ENCODE assay signal across 1 cellular context in the genomic region with DNA sequence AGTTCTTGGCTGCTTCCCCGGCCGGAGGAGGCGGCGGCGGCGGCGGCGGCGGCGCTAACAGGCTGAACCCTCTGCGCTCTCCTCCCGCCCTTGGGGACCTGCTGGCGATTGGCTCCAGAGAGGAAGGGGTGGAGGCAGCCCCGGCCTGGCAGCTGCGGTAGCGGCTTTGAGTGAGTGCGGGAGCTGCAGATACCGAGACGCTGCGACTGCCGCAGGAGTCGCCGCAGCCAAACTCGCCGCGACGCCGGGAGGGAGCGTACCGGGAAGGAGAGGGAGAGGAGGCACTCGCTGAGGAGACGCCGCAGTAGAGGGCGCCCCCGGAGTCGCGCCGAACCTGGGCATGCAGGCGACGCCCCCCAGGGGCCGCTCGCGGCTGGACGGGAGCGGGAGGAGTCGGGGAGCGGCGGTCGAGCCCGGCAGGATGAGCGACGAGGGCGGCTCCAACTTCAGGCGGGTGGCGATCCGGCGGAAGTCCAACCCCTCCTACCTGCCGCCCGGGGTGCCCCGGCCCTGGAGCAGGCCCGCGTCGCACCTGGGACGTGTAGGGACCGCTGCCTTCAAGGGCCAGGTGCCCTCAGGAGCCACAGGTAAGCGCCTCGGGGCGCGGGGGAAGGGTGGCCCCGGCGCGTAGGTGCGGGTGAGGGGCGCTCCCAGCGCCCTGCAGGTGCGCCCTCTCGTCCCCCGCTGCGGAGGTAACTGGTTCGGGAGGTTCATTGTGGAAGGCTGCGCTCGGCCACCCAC.
TF ChIP-seq lines count a peak whose summit lies in the region.

A gene (plus strand): TSS at position 186 of the 741 bp plus-strand sequence.

TF ChIP-seq in HepG2, 621 proteins besides CTCF, POLR2A, EP300 and RAD21 (continued from another document and continues in another):
- TF ChIP-seq, protein P1, sequence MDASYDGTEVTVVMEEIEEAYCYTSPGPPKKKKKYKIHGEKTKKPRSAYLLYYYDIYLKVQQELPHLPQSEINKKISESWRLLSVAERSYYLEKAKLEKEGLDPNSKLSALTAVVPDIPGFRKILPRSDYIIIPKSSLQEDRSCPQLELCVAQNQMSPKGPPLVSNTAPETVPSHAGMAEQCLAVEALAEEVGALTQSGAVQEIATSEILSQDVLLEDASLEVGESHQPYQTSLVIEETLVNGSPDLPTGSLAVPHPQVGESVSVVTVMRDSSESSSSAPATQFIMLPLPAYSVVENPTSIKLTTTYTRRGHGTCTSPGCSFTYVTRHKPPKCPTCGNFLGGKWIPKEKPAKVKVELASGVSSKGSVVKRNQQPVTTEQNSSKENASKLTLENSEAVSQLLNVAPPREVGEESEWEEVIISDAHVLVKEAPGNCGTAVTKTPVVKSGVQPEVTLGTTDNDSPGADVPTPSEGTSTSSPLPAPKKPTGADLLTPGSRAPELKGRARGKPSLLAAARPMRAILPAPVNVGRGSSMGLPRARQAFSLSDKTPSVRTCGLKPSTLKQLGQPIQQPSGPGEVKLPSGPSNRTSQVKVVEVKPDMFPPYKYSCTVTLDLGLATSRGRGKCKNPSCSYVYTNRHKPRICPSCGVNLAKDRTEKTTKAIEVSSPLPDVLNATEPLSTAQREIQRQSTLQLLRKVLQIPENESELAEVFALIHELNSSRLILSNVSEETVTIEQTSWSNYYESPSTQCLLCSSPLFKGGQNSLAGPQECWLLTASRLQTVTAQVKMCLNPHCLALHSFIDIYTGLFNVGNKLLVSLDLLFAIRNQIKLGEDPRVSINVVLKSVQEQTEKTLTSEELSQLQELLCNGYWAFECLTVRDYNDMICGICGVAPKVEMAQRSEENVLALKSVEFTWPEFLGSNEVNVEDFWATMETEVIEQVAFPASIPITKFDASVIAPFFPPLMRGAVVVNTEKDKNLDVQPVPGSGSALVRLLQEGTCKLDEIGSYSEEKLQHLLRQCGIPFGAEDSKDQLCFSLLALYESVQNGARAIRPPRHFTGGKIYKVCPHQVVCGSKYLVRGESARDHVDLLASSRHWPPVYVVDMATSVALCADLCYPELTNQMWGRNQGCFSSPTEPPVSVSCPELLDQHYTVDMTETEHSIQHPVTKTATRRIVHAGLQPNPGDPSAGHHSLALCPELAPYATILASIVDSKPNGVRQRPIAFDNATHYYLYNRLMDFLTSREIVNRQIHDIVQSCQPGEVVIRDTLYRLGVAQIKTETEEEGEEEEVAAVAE (CRISPR knock-in tag; IDR thresholded peaks at IDR 0.05; ENCODE audit: borderline replicate concordance) = 0 out of 2 replicates have a peak, but pooled peaks have one; percentile 50
- TF ChIP-seq CBFB (CRISPR knock-in tag; IDR thresholded peaks at IDR 0.05) (peak; percentile 57; the same call in 1 of the 2 replicates), CENPX (CRISPR knock-in tag; IDR thresholded peaks at IDR 0.05) (no peak), ZNF614 (CRISPR knock-in tag; IDR thresholded peaks at IDR 0.05; ENCODE audit: borderline replicate concordance) (peak; percentile 18; the same call in 1 of the 2 replicates), ZZZ3 (CRISPR knock-in tag; IDR thresholded peaks at IDR 0.05; ENCODE audit: borderline replicate concordance) (no peak), ZNF761 (CRISPR knock-in tag; conservative IDR thresholded peaks at IDR 0.05) (no peak), ZNF605 (CRISPR knock-in tag; IDR thresholded peaks at IDR 0.05) (peak; percentile 64), MED1 (CRISPR knock-in tag; IDR thresholded peaks at IDR 0.05) (peak; percentile 49; the same call in 1 of the 2 replicates), MED8 (CRISPR knock-in tag; IDR thresholded peaks at IDR 0.05; ENCODE audit: insufficient replicate concordance) (no peak), KDM5B (CRISPR knock-in tag; IDR thresholded peaks at IDR 0.05; ENCODE audit: borderline replicate concordance) (peak; percentile 84), ESRRA (CRISPR knock-in tag; IDR thresholded peaks at IDR 0.05; ENCODE audit: low read depth) (peak; percentile 56; the same call in 1 of the 2 replicates), SP4 (CRISPR knock-in tag; IDR thresholded peaks at IDR 0.05) (0 out of 2 replicates have a peak, but pooled peaks have one; percentile 57), ISL2 (CRISPR knock-in tag; IDR thresholded peaks at IDR 0.05) (peak; percentile 66), ZNF274 (CRISPR knock-in tag; IDR thresholded peaks at IDR 0.05) (0 out of 2 replicates have a peak, but pooled peaks have one; percentile 13), STAG1 (CRISPR knock-in tag; IDR thresholded peaks at IDR 0.05) (peak; percentile 61), TBX2 (CRISPR knock-in tag; IDR thresholded peaks at IDR 0.05; ENCODE audit: borderline replicate concordance) (peak; percentile 52), KDM2A (CRISPR knock-in tag; IDR thresholded peaks at IDR 0.05; ENCODE audit: borderline replicate concordance, low read depth) (peak; percentile 77), ZNF34 (CRISPR knock-in tag; IDR thresholded peaks at IDR 0.05; ENCODE audit: borderline replicate concordance) (0 out of 2 replicates have a peak, but pooled peaks have one; percentile 43), ZNF121 (CRISPR knock-in tag; IDR thresholded peaks at IDR 0.05) (0 out of 2 replicates have a peak, but pooled peaks have one; percentile 17), HIVEP1 (CRISPR knock-in tag; IDR thresholded peaks at IDR 0.05) (peak; percentile 38), ZNF549 (CRISPR knock-in tag; IDR thresholded peaks at IDR 0.05) (no peak), PHB2 (IDR thresholded peaks at IDR 0.05; ENCODE audit: partially characterized antibody) (no peak), ELF1 (CRISPR knock-in tag; IDR thresholded peaks at IDR 0.05) (no peak), GATAD2A (CRISPR knock-in tag; IDR thresholded peaks at IDR 0.05) (peak; percentile 11; the same call in 1 of the 2 replicates), ZNF788 (CRISPR knock-in tag; IDR thresholded peaks at IDR 0.05; ENCODE audit: borderline replicate concordance) (peak; percentile 68; the same call in 1 of the 2 replicates), ZNF607 (CRISPR knock-in tag; IDR thresholded peaks at IDR 0.05; ENCODE audit: borderline replicate concordance) (peak; percentile 49; the same call in 1 of the 2 replicates), ZMYM4 (CRISPR knock-in tag; IDR thresholded peaks at IDR 0.05) (peak; percentile 74; the same call in 1 of the 2 replicates), ZNF773 (CRISPR knock-in tag; IDR thresholded peaks at IDR 0.05; ENCODE audit: borderline replicate concordance) (0 out of 2 replicates have a peak, but pooled peaks have one; percentile 52), HOXA7 (CRISPR knock-in tag; IDR thresholded peaks at IDR 0.05) (no peak)
- TF ChIP-seq, protein P2, sequence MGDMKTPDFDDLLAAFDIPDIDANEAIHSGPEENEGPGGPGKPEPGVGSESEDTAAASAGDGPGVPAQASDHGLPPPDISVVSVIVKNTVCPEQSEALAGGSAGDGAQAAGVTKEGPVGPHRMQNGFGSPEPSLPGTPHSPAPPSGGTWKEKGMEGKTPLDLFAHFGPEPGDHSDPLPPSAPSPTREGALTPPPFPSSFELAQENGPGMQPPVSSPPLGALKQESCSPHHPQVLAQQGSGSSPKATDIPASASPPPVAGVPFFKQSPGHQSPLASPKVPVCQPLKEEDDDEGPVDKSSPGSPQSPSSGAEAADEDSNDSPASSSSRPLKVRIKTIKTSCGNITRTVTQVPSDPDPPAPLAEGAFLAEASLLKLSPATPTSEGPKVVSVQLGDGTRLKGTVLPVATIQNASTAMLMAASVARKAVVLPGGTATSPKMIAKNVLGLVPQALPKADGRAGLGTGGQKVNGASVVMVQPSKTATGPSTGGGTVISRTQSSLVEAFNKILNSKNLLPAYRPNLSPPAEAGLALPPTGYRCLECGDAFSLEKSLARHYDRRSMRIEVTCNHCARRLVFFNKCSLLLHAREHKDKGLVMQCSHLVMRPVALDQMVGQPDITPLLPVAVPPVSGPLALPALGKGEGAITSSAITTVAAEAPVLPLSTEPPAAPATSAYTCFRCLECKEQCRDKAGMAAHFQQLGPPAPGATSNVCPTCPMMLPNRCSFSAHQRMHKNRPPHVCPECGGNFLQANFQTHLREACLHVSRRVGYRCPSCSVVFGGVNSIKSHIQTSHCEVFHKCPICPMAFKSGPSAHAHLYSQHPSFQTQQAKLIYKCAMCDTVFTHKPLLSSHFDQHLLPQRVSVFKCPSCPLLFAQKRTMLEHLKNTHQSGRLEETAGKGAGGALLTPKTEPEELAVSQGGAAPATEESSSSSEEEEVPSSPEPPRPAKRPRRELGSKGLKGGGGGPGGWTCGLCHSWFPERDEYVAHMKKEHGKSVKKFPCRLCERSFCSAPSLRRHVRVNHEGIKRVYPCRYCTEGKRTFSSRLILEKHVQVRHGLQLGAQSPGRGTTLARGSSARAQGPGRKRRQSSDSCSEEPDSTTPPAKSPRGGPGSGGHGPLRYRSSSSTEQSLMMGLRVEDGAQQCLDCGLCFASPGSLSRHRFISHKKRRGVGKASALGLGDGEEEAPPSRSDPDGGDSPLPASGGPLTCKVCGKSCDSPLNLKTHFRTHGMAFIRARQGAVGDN (CRISPR knock-in tag; IDR thresholded peaks at IDR 0.05) = peak; percentile 93
- TF ChIP-seq, protein P3, sequence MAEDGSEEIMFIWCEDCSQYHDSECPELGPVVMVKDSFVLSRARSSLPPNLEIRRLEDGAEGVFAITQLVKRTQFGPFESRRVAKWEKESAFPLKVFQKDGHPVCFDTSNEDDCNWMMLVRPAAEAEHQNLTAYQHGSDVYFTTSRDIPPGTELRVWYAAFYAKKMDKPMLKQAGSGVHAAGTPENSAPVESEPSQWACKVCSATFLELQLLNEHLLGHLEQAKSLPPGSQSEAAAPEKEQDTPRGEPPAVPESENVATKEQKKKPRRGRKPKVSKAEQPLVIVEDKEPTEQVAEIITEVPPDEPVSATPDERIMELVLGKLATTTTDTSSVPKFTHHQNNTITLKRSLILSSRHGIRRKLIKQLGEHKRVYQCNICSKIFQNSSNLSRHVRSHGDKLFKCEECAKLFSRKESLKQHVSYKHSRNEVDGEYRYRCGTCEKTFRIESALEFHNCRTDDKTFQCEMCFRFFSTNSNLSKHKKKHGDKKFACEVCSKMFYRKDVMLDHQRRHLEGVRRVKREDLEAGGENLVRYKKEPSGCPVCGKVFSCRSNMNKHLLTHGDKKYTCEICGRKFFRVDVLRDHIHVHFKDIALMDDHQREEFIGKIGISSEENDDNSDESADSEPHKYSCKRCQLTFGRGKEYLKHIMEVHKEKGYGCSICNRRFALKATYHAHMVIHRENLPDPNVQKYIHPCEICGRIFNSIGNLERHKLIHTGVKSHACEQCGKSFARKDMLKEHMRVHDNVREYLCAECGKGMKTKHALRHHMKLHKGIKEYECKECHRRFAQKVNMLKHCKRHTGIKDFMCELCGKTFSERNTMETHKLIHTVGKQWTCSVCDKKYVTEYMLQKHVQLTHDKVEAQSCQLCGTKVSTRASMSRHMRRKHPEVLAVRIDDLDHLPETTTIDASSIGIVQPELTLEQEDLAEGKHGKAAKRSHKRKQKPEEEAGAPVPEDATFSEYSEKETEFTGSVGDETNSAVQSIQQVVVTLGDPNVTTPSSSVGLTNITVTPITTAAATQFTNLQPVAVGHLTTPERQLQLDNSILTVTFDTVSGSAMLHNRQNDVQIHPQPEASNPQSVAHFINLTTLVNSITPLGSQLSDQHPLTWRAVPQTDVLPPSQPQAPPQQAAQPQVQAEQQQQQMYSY (CRISPR knock-in tag; IDR thresholded peaks at IDR 0.05) = 0 out of 2 replicates have a peak, but pooled peaks have one; percentile 36
- TF ChIP-seq, protein P4, sequence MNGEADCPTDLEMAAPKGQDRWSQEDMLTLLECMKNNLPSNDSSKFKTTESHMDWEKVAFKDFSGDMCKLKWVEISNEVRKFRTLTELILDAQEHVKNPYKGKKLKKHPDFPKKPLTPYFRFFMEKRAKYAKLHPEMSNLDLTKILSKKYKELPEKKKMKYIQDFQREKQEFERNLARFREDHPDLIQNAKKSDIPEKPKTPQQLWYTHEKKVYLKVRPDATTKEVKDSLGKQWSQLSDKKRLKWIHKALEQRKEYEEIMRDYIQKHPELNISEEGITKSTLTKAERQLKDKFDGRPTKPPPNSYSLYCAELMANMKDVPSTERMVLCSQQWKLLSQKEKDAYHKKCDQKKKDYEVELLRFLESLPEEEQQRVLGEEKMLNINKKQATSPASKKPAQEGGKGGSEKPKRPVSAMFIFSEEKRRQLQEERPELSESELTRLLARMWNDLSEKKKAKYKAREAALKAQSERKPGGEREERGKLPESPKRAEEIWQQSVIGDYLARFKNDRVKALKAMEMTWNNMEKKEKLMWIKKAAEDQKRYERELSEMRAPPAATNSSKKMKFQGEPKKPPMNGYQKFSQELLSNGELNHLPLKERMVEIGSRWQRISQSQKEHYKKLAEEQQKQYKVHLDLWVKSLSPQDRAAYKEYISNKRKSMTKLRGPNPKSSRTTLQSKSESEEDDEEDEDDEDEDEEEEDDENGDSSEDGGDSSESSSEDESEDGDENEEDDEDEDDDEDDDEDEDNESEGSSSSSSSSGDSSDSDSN (CRISPR knock-in tag; IDR thresholded peaks at IDR 0.05) = peak; percentile 96
- TF ChIP-seq, protein P5, sequence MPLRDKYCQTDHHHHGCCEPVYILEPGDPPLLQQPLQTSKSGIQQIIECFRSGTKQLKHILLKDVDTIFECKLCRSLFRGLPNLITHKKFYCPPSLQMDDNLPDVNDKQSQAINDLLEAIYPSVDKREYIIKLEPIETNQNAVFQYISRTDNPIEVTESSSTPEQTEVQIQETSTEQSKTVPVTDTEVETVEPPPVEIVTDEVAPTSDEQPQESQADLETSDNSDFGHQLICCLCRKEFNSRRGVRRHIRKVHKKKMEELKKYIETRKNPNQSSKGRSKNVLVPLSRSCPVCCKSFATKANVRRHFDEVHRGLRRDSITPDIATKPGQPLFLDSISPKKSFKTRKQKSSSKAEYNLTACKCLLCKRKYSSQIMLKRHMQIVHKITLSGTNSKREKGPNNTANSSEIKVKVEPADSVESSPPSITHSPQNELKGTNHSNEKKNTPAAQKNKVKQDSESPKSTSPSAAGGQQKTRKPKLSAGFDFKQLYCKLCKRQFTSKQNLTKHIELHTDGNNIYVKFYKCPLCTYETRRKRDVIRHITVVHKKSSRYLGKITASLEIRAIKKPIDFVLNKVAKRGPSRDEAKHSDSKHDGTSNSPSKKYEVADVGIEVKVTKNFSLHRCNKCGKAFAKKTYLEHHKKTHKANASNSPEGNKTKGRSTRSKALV (CRISPR knock-in tag; IDR thresholded peaks at IDR 0.05) = peak; percentile 91
- TF ChIP-seq, protein P6, sequence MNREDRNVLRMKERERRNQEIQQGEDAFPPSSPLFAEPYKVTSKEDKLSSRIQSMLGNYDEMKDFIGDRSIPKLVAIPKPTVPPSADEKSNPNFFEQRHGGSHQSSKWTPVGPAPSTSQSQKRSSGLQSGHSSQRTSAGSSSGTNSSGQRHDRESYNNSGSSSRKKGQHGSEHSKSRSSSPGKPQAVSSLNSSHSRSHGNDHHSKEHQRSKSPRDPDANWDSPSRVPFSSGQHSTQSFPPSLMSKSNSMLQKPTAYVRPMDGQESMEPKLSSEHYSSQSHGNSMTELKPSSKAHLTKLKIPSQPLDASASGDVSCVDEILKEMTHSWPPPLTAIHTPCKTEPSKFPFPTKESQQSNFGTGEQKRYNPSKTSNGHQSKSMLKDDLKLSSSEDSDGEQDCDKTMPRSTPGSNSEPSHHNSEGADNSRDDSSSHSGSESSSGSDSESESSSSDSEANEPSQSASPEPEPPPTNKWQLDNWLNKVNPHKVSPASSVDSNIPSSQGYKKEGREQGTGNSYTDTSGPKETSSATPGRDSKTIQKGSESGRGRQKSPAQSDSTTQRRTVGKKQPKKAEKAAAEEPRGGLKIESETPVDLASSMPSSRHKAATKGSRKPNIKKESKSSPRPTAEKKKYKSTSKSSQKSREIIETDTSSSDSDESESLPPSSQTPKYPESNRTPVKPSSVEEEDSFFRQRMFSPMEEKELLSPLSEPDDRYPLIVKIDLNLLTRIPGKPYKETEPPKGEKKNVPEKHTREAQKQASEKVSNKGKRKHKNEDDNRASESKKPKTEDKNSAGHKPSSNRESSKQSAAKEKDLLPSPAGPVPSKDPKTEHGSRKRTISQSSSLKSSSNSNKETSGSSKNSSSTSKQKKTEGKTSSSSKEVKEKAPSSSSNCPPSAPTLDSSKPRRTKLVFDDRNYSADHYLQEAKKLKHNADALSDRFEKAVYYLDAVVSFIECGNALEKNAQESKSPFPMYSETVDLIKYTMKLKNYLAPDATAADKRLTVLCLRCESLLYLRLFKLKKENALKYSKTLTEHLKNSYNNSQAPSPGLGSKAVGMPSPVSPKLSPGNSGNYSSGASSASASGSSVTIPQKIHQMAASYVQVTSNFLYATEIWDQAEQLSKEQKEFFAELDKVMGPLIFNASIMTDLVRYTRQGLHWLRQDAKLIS (CRISPR knock-in tag; IDR thresholded peaks at IDR 0.05) = no peak
